7 cellular contexts compared by ENCODE assay signal in the genomic region with DNA sequence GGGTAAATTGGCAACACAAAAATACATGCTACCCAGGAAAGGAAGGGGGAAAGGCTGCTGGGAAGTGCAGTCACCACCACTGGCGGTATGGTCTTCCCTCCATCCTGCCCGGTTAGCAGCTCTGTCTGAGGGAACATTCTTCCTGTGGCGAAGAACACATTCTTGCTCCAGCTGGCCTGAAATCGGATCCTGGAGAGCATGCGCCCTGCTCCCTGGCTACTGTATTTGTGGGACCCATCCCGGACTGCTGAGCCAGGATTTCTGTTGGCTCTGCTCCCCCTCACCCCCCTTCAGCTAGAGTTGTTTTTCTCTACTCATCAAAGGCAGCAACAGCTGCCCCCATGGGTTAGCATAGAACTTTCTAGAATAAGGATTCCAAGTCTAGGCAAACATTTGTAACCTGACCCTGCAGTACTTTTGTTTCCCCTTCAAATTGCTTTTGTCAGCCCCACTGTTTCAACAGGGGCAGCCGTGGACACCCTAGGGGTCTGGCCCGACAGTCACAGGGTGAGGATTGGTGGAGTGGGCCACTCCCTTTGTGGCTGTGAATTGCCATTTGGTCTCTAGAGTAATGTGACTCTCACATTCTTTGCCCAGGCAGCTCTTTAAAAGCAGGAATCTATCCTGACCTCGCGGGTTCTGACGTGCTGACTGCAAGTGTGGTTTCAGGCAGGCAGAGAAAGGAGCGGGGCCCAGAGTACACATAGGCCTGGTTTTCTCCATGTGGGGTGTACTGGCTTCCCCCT.
DNase-seq lines count a peak whose midpoint lies in the region; ATAC-seq and TF ChIP-seq lines count a peak whose summit lies in the region.

No MANE protein-coding gene starts in this region.

- POLR2A ChIA-PET in IMR-90 (lab: Charles Lee; ENCODE audit: unreplicated experiment), result interaction anchor here (0.6 to 1.0 kb wide), 4 partner anchors 8 to 298 kb away, joined by 3 to 4 read pairs (median 4); no protein-coding TSS in a partner anchor
- POLR2A ChIA-PET in activated B cell treated with CpG ODN at 0.5 μM for 24 hours (lab: Charles Lee), result interaction anchor here (0.5 to 2.3 kb wide), 9 partner anchors 8 to 408 kb away, joined by 3 to 16 read pairs (median 5); no protein-coding TSS in a partner anchor
- POLR2A ChIA-PET in naive thymus-derived CD8-positive, alpha-beta T cell (lab: Charles Lee), result interaction anchor here (0.6 to 1.6 kb wide), 4 partner anchors 9 to 359 kb away, joined by 3 to 7 read pairs (median 3); no protein-coding TSS in a partner anchor

- H3K27ac Mint-ChIP-seq in activated B cell treated with CpG ODN at 0.5 μM for 24 hours, result peak overlapping the region; percentile 10
- peak overlapping the region in 8 of 10 donors; percentile 13 to 69 (median 44) for H3K27ac Mint-ChIP-seq in naive thymus-derived CD8-positive, alpha-beta T cell

- peak; percentile 28; the same call in 1 of the 2 replicates for TF ChIP-seq RAD21 in IMR-90 (IDR thresholded peaks at IDR 0.05; ENCODE audit: low read length)

- H3K9me3 ChIP-seq in IMR-90 (ENCODE audit: control insufficient read depth, insufficient read depth, low read length) (no peaks in the 10 kb centered on the region), fibroblast of lung (ENCODE audit: control insufficient read depth, insufficient read depth, low read depth, low read length) (no peaks in the 10 kb centered on the region)

- DNase-seq in IMR-90, result peak; percentile 98
- DNase-seq in activated B cell treated with CpG ODN at 0.5 μM for 24 hours, result no peak
- DNase-seq in fibroblast of lung (ENCODE audit: low read depth in 2 of 2), result peak; percentile 99 to 100
- DNase-seq in naive thymus-derived CD8-positive, alpha-beta T cell, result no peak
- no peak for DNase-seq in OCI-M1 (lab: John Stamatoyannopoulos, UW)

- H3K9ac ChIP-seq in IMR-90 (ENCODE audit: low read depth, low read length) (peak overlapping the region; percentile 74), fibroblast of lung (ENCODE audit: insufficient read depth, low read length) (peak overlapping the region; percentile 39)

- H2BK15ac ChIP-seq in IMR-90 (ENCODE audit: low read depth, low read length), result peak overlapping the region; percentile 83; the same call in 2 of the 3 replicates

- H3K27me3 Mint-ChIP-seq in activated B cell treated with CpG ODN at 0.5 μM for 24 hours, result no peaks in the 10 kb centered on the region
- H3K27me3 Mint-ChIP-seq in naive thymus-derived CD8-positive, alpha-beta T cell, result peaks cover 0 to 5% (median 0%) of the 10 kb centered on the region in 5 donors

- peak overlapping the region; percentile 93 for H2BK5ac ChIP-seq in IMR-90 (ENCODE audit: low read depth, low read length, poor library complexity, severe bottlenecking)

- ATAC-seq in GM18498 (IDR thresholded peaks at IDR 0.05; ENCODE audit: unreplicated experiment) (peak; percentile 38), IMR-90 (ENCODE audit: low read depth) (peak; percentile 78), activated B cell treated with CpG ODN at 0.5 μM for 24 hours (ENCODE audit: low read depth) (no peak), GM21825 (IDR thresholded peaks at IDR 0.05; ENCODE audit: unreplicated experiment) (no peak)
- peak in 1 of 2 donors; percentile 10 for ATAC-seq in naive thymus-derived CD8-positive, alpha-beta T cell

- peak overlapping the region; percentile 93 for H2AK9ac ChIP-seq in IMR-90 (replicated peaks; ENCODE audit: low read depth, low read length, poor library complexity)

- H3K4me3 ChIP-seq in IMR-90 (ENCODE audit: insufficient read depth, low read depth, low read length) (no peak overlapping the region), fibroblast of lung (replicated peaks in 1 of 4; ENCODE audit: control extremely low read depth in 1 of 4, insufficient read depth in 1 of 4, low read depth in 3 of 4, low read length in 4 of 4) (peak overlapping the region in 2 of 4 experiments; percentile 1 to 51)

- TF ChIP-seq POLR2A in IMR-90 (IDR thresholded peaks at IDR 0.05; ENCODE audit: low read depth, low read length), result peak; percentile 55

- 0 out of 2 replicates have a peak, but pooled peaks have one; percentile 11 for TF ChIP-seq CTCF in IMR-90 (conservative IDR thresholded peaks at IDR 0.05; ENCODE audit: low read depth, low read length)
- no peak for TF ChIP-seq CTCF in activated B cell treated with CpG ODN at 0.5 μM for 24 hours (IDR thresholded peaks at IDR 0.05)
- TF ChIP-seq CTCF in fibroblast of lung (conservative IDR thresholded peaks at IDR 0.05 in 1 of 2, IDR thresholded peaks at IDR 0.05 in 1 of 2; ENCODE audit: low read depth in 1 of 2, low read length in 2 of 2), result no peak

- H2AFZ ChIP-seq in IMR-90 (replicated peaks; ENCODE audit: low read length, poor library complexity) (peak overlapping the region; percentile 90), fibroblast of lung (ENCODE audit: low read length) (no peak overlapping the region)

- dilution Hi-C loops in IMR-90 (cut with HindIII; ENCODE audit: low sequenced_read_pairs, unreplicated experiment), result no loop called here

- no peaks in the 10 kb centered on the region for H3K79me2 ChIP-seq in fibroblast of lung (ENCODE audit: control insufficient read depth, insufficient read depth, low read length)

- H4K5ac ChIP-seq in IMR-90 (ENCODE audit: low read depth, low read length), result peak overlapping the region; percentile 67

- H2BK20ac ChIP-seq in IMR-90 (ENCODE audit: low read depth, low read length), result peak overlapping the region; percentile 96

- H3K4me3 Mint-ChIP-seq in activated B cell treated with CpG ODN at 0.5 μM for 24 hours, result no peak overlapping the region
- peak overlapping the region in 6 of 10 donors; percentile 15 to 59 (median 24) for H3K4me3 Mint-ChIP-seq in naive thymus-derived CD8-positive, alpha-beta T cell

- H3K14ac ChIP-seq in IMR-90 (replicated peaks; ENCODE audit: low read depth, low read length), result peak overlapping the region; percentile 88

- H4K91ac ChIP-seq in IMR-90 (ENCODE audit: insufficient read depth, low read depth, low read length), result peak overlapping the region; percentile 95

- 0% methylated on average over 2 of the region's 12 CpGs; no CpG with 5 or more reads in 1 of the 2 experiments for WGBS in IMR-90 (ENCODE audit: extremely low coverage in 2 of 2, insufficient read length in 1 of 2), 2 experiments

- H4K8ac ChIP-seq in IMR-90 (ENCODE audit: low read depth in 2 of 2, low read length in 2 of 2), result peak overlapping the region; percentile 68 to 95

- H3K9me1 ChIP-seq in IMR-90 (ENCODE audit: insufficient read depth, low read length), result peaks cover 28% of the 10 kb centered on the region

- peak overlapping the region; percentile 97 for H3K4ac ChIP-seq in IMR-90 (ENCODE audit: low read depth, low read length)

- H3K27me3 ChIP-seq in IMR-90 (ENCODE audit: control insufficient read depth, insufficient read depth, low read length) (no peaks in the 10 kb centered on the region), fibroblast of lung (ENCODE audit: control insufficient read depth, insufficient read depth, low read length) (no peaks in the 10 kb centered on the region)

- peaks cover 38% of the 10 kb centered on the region for H3K4me1 ChIP-seq in IMR-90 (ENCODE audit: control insufficient read depth, insufficient read depth, low read length)
- peaks cover 36% of the 10 kb centered on the region for H3K4me1 ChIP-seq in fibroblast of lung (ENCODE audit: control insufficient read depth, extremely low read depth, insufficient read depth, low read length)

- H4K20me1 ChIP-seq in IMR-90 (ENCODE audit: insufficient read depth, low read length), result no peaks in the 10 kb centered on the region
- no peaks in the 10 kb centered on the region for H4K20me1 ChIP-seq in fibroblast of lung (ENCODE audit: control insufficient read depth, extremely low read depth, insufficient read depth, low read length)

- peaks cover 32% of the 10 kb centered on the region for H3K4me1 Mint-ChIP-seq in activated B cell treated with CpG ODN at 0.5 μM for 24 hours
- peaks cover 15 to 53% (median 23%) of the 10 kb centered on the region in 4 donors for H3K4me1 Mint-ChIP-seq in naive thymus-derived CD8-positive, alpha-beta T cell

- peak overlapping the region; percentile 91 for H3K56ac ChIP-seq in IMR-90 (ENCODE audit: extremely low read depth, insufficient read depth, low read length)

- peak overlapping the region; percentile 92 for H3K23ac ChIP-seq in IMR-90 (ENCODE audit: low read depth, low read length)

- H3K4me2 ChIP-seq in IMR-90 (ENCODE audit: low read depth, low read length) (peak overlapping the region; percentile 62), fibroblast of lung (ENCODE audit: extremely low read depth, insufficient read depth, low read length) (peak overlapping the region; percentile 91)

- intact Hi-C loops in IMR-90 (cut with micrococcal nuclease), result loop anchor here (1.0 to 2.0 kb wide), 4 partner anchors 112 to 360 kb away; a partner anchor contains a TSS
- intact Hi-C loops in activated B cell treated with CpG ODN at 0.5 μM for 24 hours (cut with micrococcal nuclease), result no loop called here

- no peaks in the 10 kb centered on the region for H3K36me3 Mint-ChIP-seq in activated B cell treated with CpG ODN at 0.5 μM for 24 hours (ENCODE audit: low read depth)
- no peaks in the 10 kb centered on the region for H3K36me3 Mint-ChIP-seq in naive thymus-derived CD8-positive, alpha-beta T cell

- in situ Hi-C loops in IMR-90 (cut with MboI; ENCODE audit: low sequenced_read_pairs), result loop anchor here (5.0 to 10.0 kb wide), 2 partner anchors 246 to 359 kb away; a partner anchor contains a TSS

- no peaks in the 10 kb centered on the region for H3K36me3 ChIP-seq in IMR-90 (ENCODE audit: control insufficient read depth, insufficient read depth, low read length)
- H3K36me3 ChIP-seq in fibroblast of lung (ENCODE audit: control insufficient read depth, insufficient read depth, low read length), result no peaks in the 10 kb centered on the region

- peak overlapping the region; percentile 81 for H3K18ac ChIP-seq in IMR-90 (ENCODE audit: low read depth, low read length)

- 0 out of 4 replicates have a peak, but pooled peaks cover 0 to 2% of the 10 kb centered on the region in 2 experiments for H3K79me1 ChIP-seq in IMR-90 (ENCODE audit: low read depth in 1 of 2, low read length in 2 of 2)

- peak overlapping the region; percentile 89 for H2AK5ac ChIP-seq in IMR-90 (ENCODE audit: low read depth, low read length)

- H3K27ac ChIP-seq in IMR-90 (ENCODE audit: insufficient read depth, low read length) (peak overlapping the region; percentile 95), fibroblast of lung (ENCODE audit: insufficient read depth, low read length) (peak overlapping the region; percentile 91)

- no TSS peak for BruUV-seq in IMR-90 (replicated peaks; lab: Mats Ljungman, UMichigan)

- CTCF ChIA-PET in IMR-90 (lab: Yijun Ruan, JAX) (interaction anchor here (0.6 to 1.3 kb wide), 6 partner anchors 9 to 472 kb away, joined by 3 to 5 read pairs (median 3); no protein-coding TSS in a partner anchor), activated B cell treated with CpG ODN at 0.5 μM for 24 hours (lab: Charles Lee) (interaction anchor here (1.6 kb wide), 1 partner anchor 10 kb away, joined by 6 read pairs; no protein-coding TSS in a partner anchor)

- no peaks in the 10 kb centered on the region for H3K9me3 Mint-ChIP-seq in activated B cell treated with CpG ODN at 0.5 μM for 24 hours
- no peaks in the 10 kb centered on the region for H3K9me3 Mint-ChIP-seq in naive thymus-derived CD8-positive, alpha-beta T cell

- H2BK120ac ChIP-seq in IMR-90 (ENCODE audit: low read depth, low read length), result peak overlapping the region; percentile 96

TF ChIP-seq in IMR-90, 13 proteins besides CTCF, POLR2A, EP300 and RAD21 (continues in another document):
- no peak for TF ChIP-seq FOS (IDR thresholded peaks at IDR 0.05; ENCODE audit: low read depth, low read length)
- no peak for TF ChIP-seq NFE2L2 (IDR thresholded peaks at IDR 0.05; ENCODE audit: low read depth, low read length)

Comparison
In these comparisons a context has a peak if more than half of its experiments do, and no peak if none do; other contexts are left out.
1. ATAC-seq: peak in GM18498 (single experiment) and IMR-90 (single experiment); none in activated B cell treated with CpG ODN at 0.5 μM for 24 hours (single experiment) and GM21825 (single experiment).
2. DNase-seq: peak in IMR-90 (single experiment) and fibroblast of lung (2 of 2); none in activated B cell treated with CpG ODN at 0.5 μM for 24 hours (single experiment), naive thymus-derived CD8-positive, alpha-beta T cell (0 of 10) and OCI-M1 (single experiment).